Comparison of ENCODE assay signal across 16 cellular contexts in genomic region chr10:51522858-51523257, GRCh38.
DNase-seq lines count a peak whose midpoint lies in the region; ATAC-seq, FAIRE-seq and TF ChIP-seq lines count a peak whose summit lies in the region.
"Had no signal": no experiment of that assay in that cellular context is flagged by ENCODE, and none has a peak within 500 bp of the region (broad histone marks: within the 10 kb centered on the region; RNA-seq: fewer than 3 reads in every experiment).

No MANE protein-coding gene starts in this region.

- in situ Hi-C loops in IMR-90 (cut with MboI; ENCODE audit: low sequenced_read_pairs): no loop called here

- no peak overlapping the region for H4K5ac ChIP-seq in IMR-90 (ENCODE audit: low read depth, low read length)

- no TSS peak for BruUV-seq in IMR-90 (replicated peaks; lab: Mats Ljungman, UMichigan)

- TF ChIP-seq RAD21 in IMR-90 (IDR thresholded peaks at IDR 0.05; ENCODE audit: low read length): no peak

- TF ChIP-seq POLR2A in IMR-90 (IDR thresholded peaks at IDR 0.05; ENCODE audit: low read depth, low read length): no peak

- no CpG with 5 or more reads among the region's 3 CpGs for WGBS in IMR-90 (ENCODE audit: extremely low coverage in 2 of 2, insufficient read length in 1 of 2), 2 experiments

- H3K4me2 ChIP-seq in IMR-90 (ENCODE audit: low read depth, low read length): no peak overlapping the region

- no peaks in the 10 kb centered on the region; the same call in 1 of the 2 replicates for H4K20me1 ChIP-seq in IMR-90 (ENCODE audit: insufficient read depth, low read length)

- no peak overlapping the region for H2BK20ac ChIP-seq in IMR-90 (ENCODE audit: low read depth, low read length)

- no peak overlapping the region for H4K8ac ChIP-seq in IMR-90 (ENCODE audit: low read depth in 2 of 2, low read length in 2 of 2)

- no peak overlapping the region for H2AFZ ChIP-seq in IMR-90 (replicated peaks; ENCODE audit: low read length, poor library complexity)

- H3K56ac ChIP-seq in IMR-90 (ENCODE audit: extremely low read depth, insufficient read depth, low read length): no peak overlapping the region

- H3K18ac ChIP-seq in IMR-90 (ENCODE audit: low read depth, low read length): no peak overlapping the region

- no peak overlapping the region for H2BK5ac ChIP-seq in IMR-90 (ENCODE audit: low read depth, low read length, poor library complexity, severe bottlenecking)

- H3K36me3 ChIP-seq in left ventricle myocardium inferior: no peaks in the 10 kb centered on the region
- H3K36me3 ChIP-seq in IMR-90 (ENCODE audit: control insufficient read depth, insufficient read depth, low read length): no peaks in the 10 kb centered on the region
- H3K36me3 ChIP-seq in bronchial epithelial cell (ENCODE audit: control insufficient read depth, insufficient read depth, low read length): no peaks in the 10 kb centered on the region

- DNase-seq in Right ventricle myocardium superior: no peak
- DNase-seq in left ventricle myocardium inferior: no peak
- DNase-seq in IMR-90: no peak
- DNase-seq in bronchial epithelial cell (ENCODE audit: low read depth): peak; percentile 22
- peak; percentile 1 for DNase-seq in iris pigment epithelial cell (ENCODE audit: low read depth)
- no peak for DNase-seq in stimulated activated CD4-positive, alpha-beta T cell treated with anti-CD3 and anti-CD28 coated beads, Interleukin-15, amount 100 ng/mL, for 24 hours
- no peak for DNase-seq in putamen (ENCODE audit: low spot score)
- no peak for DNase-seq in activated CD4-positive, alpha-beta T cell treated with anti-CD3 and anti-CD28 coated beads for 4 hours
- DNase-seq: ACHN; CD8-positive, alpha-beta T cell; COR-L47; DND-41; GDM1 had no signal

- no peak for FAIRE-seq in bronchial epithelial cell (lab: Jason Lieb, UNC)
- FAIRE-seq: GM12892, GM19239 had no signal

- 0 out of 2 replicates have a peak overlapping the region, but pooled peaks have one; percentile 17 for H3K14ac ChIP-seq in IMR-90 (replicated peaks; ENCODE audit: low read depth, low read length)

- no peak overlapping the region for H2BK120ac ChIP-seq in IMR-90 (ENCODE audit: low read depth, low read length)

- H3K4me3 ChIP-seq in left ventricle myocardium inferior (no peak overlapping the region), IMR-90 (ENCODE audit: insufficient read depth, low read depth, low read length) (no peak overlapping the region), bronchial epithelial cell (ENCODE audit: low read depth, low read length) (no peak overlapping the region)

- no peak overlapping the region for H3K4ac ChIP-seq in IMR-90 (ENCODE audit: low read depth, low read length)

- intact Hi-C loops in Right ventricle myocardium superior (cut with DNase I) (no loop called here), left ventricle myocardium inferior (cut with micrococcal nuclease) (no loop called here), IMR-90 (cut with micrococcal nuclease) (loop anchor here (10.0 kb wide), 2 partner anchors 442 to 458 kb away; no protein-coding TSS in a partner anchor)

- TF ChIP-seq CTCF in left ventricle myocardium inferior (IDR thresholded peaks at IDR 0.05; ENCODE audit: borderline replicate concordance): no peak
- TF ChIP-seq CTCF in IMR-90 (conservative IDR thresholded peaks at IDR 0.05; ENCODE audit: low read depth, low read length): no peak
- TF ChIP-seq CTCF in bronchial epithelial cell (IDR thresholded peaks at IDR 0.05; ENCODE audit: insufficient read depth, low read length, severe bottlenecking): no peak

- no peak overlapping the region for H2BK15ac ChIP-seq in IMR-90 (ENCODE audit: low read depth, low read length)

- H4K91ac ChIP-seq in IMR-90 (ENCODE audit: insufficient read depth, low read depth, low read length): no peak overlapping the region

- peaks cover 22% of the 10 kb centered on the region for H3K4me1 ChIP-seq in left ventricle myocardium inferior
- peaks cover 6% of the 10 kb centered on the region for H3K4me1 ChIP-seq in IMR-90 (ENCODE audit: control insufficient read depth, insufficient read depth, low read length)

- POLR2A ChIA-PET in IMR-90 (lab: Charles Lee; ENCODE audit: unreplicated experiment): no interaction called here

- CTCF ChIA-PET in IMR-90 (lab: Yijun Ruan, JAX): no interaction called here

- no peak overlapping the region for H3K9ac ChIP-seq in IMR-90 (ENCODE audit: low read depth, low read length)

- H3K27ac ChIP-seq in left ventricle myocardium inferior (replicated peaks): no peak overlapping the region
- no peak overlapping the region for H3K27ac ChIP-seq in IMR-90 (ENCODE audit: insufficient read depth, low read length)

- peaks cover 0 to 8% of the 10 kb centered on the region in 2 experiments; a peak in 1 of 4 replicates for H3K79me1 ChIP-seq in IMR-90 (ENCODE audit: low read depth in 1 of 2, low read length in 2 of 2)

- dilution Hi-C loops in IMR-90 (cut with HindIII; ENCODE audit: low sequenced_read_pairs, unreplicated experiment): no loop called here

- H3K9me3 ChIP-seq in left ventricle myocardium inferior (replicated peaks) (no peaks in the 10 kb centered on the region), IMR-90 (ENCODE audit: control insufficient read depth, insufficient read depth, low read length) (no peaks in the 10 kb centered on the region)

- no peak overlapping the region for H2AK9ac ChIP-seq in IMR-90 (replicated peaks; ENCODE audit: low read depth, low read length, poor library complexity)

- peak; percentile 53 for ATAC-seq in Right ventricle myocardium superior (ENCODE audit: poor library complexity)
- ATAC-seq in IMR-90 (ENCODE audit: low read depth): no peak
- ATAC-seq: CD8-positive, alpha-beta T cell; HCT116 had no signal

- no peaks in the 10 kb centered on the region for H3K9me1 ChIP-seq in IMR-90 (ENCODE audit: insufficient read depth, low read length)

- H3K23ac ChIP-seq in IMR-90 (ENCODE audit: low read depth, low read length): no peak overlapping the region

- H3K27me3 ChIP-seq in left ventricle myocardium inferior (ENCODE audit: low read depth) (no peaks in the 10 kb centered on the region), IMR-90 (ENCODE audit: control insufficient read depth, insufficient read depth, low read length) (no peaks in the 10 kb centered on the region), bronchial epithelial cell (ENCODE audit: control insufficient read depth, insufficient read depth, low read length) (no peaks in the 10 kb centered on the region)

- 0 out of 2 replicates have a peak overlapping the region, but pooled peaks have one; percentile 54 for H2AK5ac ChIP-seq in IMR-90 (ENCODE audit: low read depth, low read length)

TF ChIP-seq in IMR-90, 13 proteins besides CTCF, POLR2A, EP300 and RAD21:
- no peak for TF ChIP-seq RFX5 (IDR thresholded peaks at IDR 0.05; ENCODE audit: low read depth, low read length)
- TF ChIP-seq CEBPB (IDR thresholded peaks at IDR 0.05; ENCODE audit: low read depth, low read length): peak; percentile 79
TF ChIP-seq in IMR-90: peak in this region for 1.

Comparison
In these comparisons a context has a peak if more than half of its experiments do, and no peak if none do; other contexts are left out.
1. DNase-seq: peak in bronchial epithelial cell (single experiment) and iris pigment epithelial cell (single experiment); none in Right ventricle myocardium superior (single experiment), left ventricle myocardium inferior (single experiment), IMR-90 (single experiment), stimulated activated CD4-positive, alpha-beta T cell treated with anti-CD3 and anti-CD28 coated beads, Interleukin-15, amount 100 ng/mL, for 24 hours (single experiment), putamen (single experiment) and activated CD4-positive, alpha-beta T cell treated with anti-CD3 and anti-CD28 coated beads for 4 hours (0 of 2).